ENCODE assay signal across 21 cellular contexts in genomic region chr17:31452101-31452500, GRCh38.
DNase-seq lines count a peak whose midpoint lies in the region; ATAC-seq and TF ChIP-seq lines count a peak whose summit lies in the region.
"Had no signal": no experiment of that assay in that cellular context is flagged by ENCODE, and none has a peak within 500 bp of the region (broad histone marks: within the 10 kb centered on the region; RNA-seq: fewer than 3 reads in every experiment).

No MANE protein-coding gene starts in this region.

- H3F3A ChIP-seq in GM23338 (replicated peaks; ENCODE audit: low read depth), result no peaks in the 10 kb centered on the region

- H3K4me3 Mint-ChIP-seq in GM23338 (no peak overlapping the region), neural crest cell (no peak overlapping the region)
- H3K4me3 Mint-ChIP-seq: activated CD4-positive, alpha-beta T cell treated with anti-CD3 and anti-CD28 coated beads, Interleukin-2, amount 10 ng/mL, durations not matched to agents 7 days and 5 days; activated naive CD8-positive, alpha-beta T cell treated with anti-CD3 and anti-CD28 coated beads, Interleukin-2, amount 50 U/mL, for 24 hours; T-helper 1 cell treated with Interleukin-12 subunit alpha and Interleukin-12 subunit beta and Interleukin-4 antibody, amounts not matched to agents 30 μg/mL and 1 μg/mL, for 36 hours had no signal

- H3K27me3 ChIP-seq in GM23338 (ENCODE audit: insufficient read depth) (no peaks in the 10 kb centered on the region), lower lobe of right lung (ENCODE audit: low read depth) (no peaks in the 10 kb centered on the region)
- H3K27me3 ChIP-seq: testis had no signal

- no peaks in the 10 kb centered on the region for H3K79me2 ChIP-seq in GM23338 (replicated peaks; ENCODE audit: insufficient read depth)

- no peak for TF ChIP-seq CTCF in GM23338 (conservative IDR thresholded peaks at IDR 0.05; ENCODE audit: low read depth in 2 of 2)
- no peak for TF ChIP-seq CTCF in neural crest cell (conservative IDR thresholded peaks at IDR 0.05)
- TF ChIP-seq CTCF in lower lobe of right lung (IDR thresholded peaks at IDR 0.05), result no peak

- H3K36me3 ChIP-seq in GM23338 (ENCODE audit: insufficient read depth) (no peaks in the 10 kb centered on the region), lower lobe of right lung (no peaks in the 10 kb centered on the region)
- H3K36me3 ChIP-seq: prostate gland had no signal

- H3K9me3 ChIP-seq in lower lobe of right lung, result no peaks in the 10 kb centered on the region
- H3K9me3 ChIP-seq: prostate gland, testis had no signal

- no peaks in the 10 kb centered on the region for H4K20me1 ChIP-seq in GM23338 (replicated peaks; ENCODE audit: insufficient read depth)

- H3K36me3 Mint-ChIP-seq in GM23338 (ENCODE audit: low read depth) (no peaks in the 10 kb centered on the region), neural crest cell (ENCODE audit: low read depth) (no peaks in the 10 kb centered on the region)

- no peak overlapping the region for H3K27ac ChIP-seq in GM23338 (ENCODE audit: low read depth)
- H3K27ac ChIP-seq in angular gyrus (ENCODE audit: low read depth, low read length), result peak overlapping the region; percentile 3
- H3K27ac ChIP-seq in lower lobe of right lung, result no peak overlapping the region
- no peak overlapping the region for H3K27ac ChIP-seq in substantia nigra (ENCODE audit: low read depth, low read length, poor library complexity, severe bottlenecking)
- H3K27ac ChIP-seq: HL-60, prostate gland, testis had no signal

- no peaks in the 10 kb centered on the region for H3K9me2 ChIP-seq in GM23338 (ENCODE audit: insufficient read depth)

- H3K4me1 Mint-ChIP-seq in GM23338 (peaks cover 22% of the 10 kb centered on the region), neural crest cell (no peaks in the 10 kb centered on the region)
- H3K4me1 Mint-ChIP-seq: activated CD4-positive, alpha-beta T cell treated with anti-CD3 and anti-CD28 coated beads, Interleukin-2, amount 10 ng/mL, durations not matched to agents 7 days and 5 days had no signal

- H3K27ac Mint-ChIP-seq in GM23338 (peak overlapping the region; percentile 57; the same call in 1 of the 2 replicates), neural crest cell (ENCODE audit: unreplicated experiment) (peak overlapping the region; percentile 57)
- H3K27ac Mint-ChIP-seq: activated CD4-positive, alpha-beta T cell treated with anti-CD3 and anti-CD28 coated beads, Interleukin-2, amount 10 ng/mL, durations not matched to agents 7 days and 5 days; activated naive CD8-positive, alpha-beta T cell treated with anti-CD3 and anti-CD28 coated beads, Interleukin-2, amount 50 U/mL, for 24 hours; T-helper 1 cell treated with Interleukin-12 subunit alpha and Interleukin-12 subunit beta and Interleukin-4 antibody, amounts not matched to agents 30 μg/mL and 1 μg/mL, for 36 hours had no signal

- ATAC-seq in GM23338, result no peak
- no peak for ATAC-seq in lower lobe of right lung
- no peak for ATAC-seq in HG03565 (IDR thresholded peaks at IDR 0.05; ENCODE audit: unreplicated experiment)
- ATAC-seq: activated naive CD8-positive, alpha-beta T cell treated with anti-CD3 and anti-CD28 coated beads, Interleukin-2, amount 50 U/mL, for 24 hours; Panc1 had no signal

- DNase-seq in AG20443 (ENCODE audit: low spot score), result peak; percentile 52
- DNase-seq in GM23338 (ENCODE audit: low spot score), result no peak
- no peak for DNase-seq in neural crest cell (ENCODE audit: low read depth, low spot score)
- no peak for DNase-seq in lower lobe of right lung
- no peak for DNase-seq in substantia nigra (lab: John Stamatoyannopoulos, UW)
- no peak for DNase-seq in activated effector memory CD4-positive, alpha-beta T cell treated with Interleukin-2 at 50 U/mL for 16 hours
- DNase-seq: activated CD4-positive, alpha-beta T cell treated with anti-CD3 and anti-CD28 coated beads, Interleukin-2, amount 10 ng/mL, durations not matched to agents 7 days and 5 days; activated naive CD8-positive, alpha-beta T cell treated with anti-CD3 and anti-CD28 coated beads, Interleukin-2, amount 50 U/mL, for 24 hours; midbrain; NCI-H1105; NCI-H2081; NCI-H446; stimulated activated CD4-positive, alpha-beta T cell treated with anti-CD3 and anti-CD28 coated beads, Interleukin-1b, Interleukin-23, amount 100 ng/mL, for 48 hours; testis had no signal

- H3K9me3 Mint-ChIP-seq in GM23338 (no peaks in the 10 kb centered on the region), neural crest cell (no peaks in the 10 kb centered on the region)
- H3K9me3 Mint-ChIP-seq: activated CD4-positive, alpha-beta T cell treated with anti-CD3 and anti-CD28 coated beads, Interleukin-2, amount 10 ng/mL, durations not matched to agents 7 days and 5 days; activated naive CD8-positive, alpha-beta T cell treated with anti-CD3 and anti-CD28 coated beads, Interleukin-2, amount 50 U/mL, for 24 hours; IgD-negative memory B cell; T-helper 1 cell treated with Interleukin-12 subunit alpha and Interleukin-12 subunit beta and Interleukin-4 antibody, amounts not matched to agents 30 μg/mL and 1 μg/mL, for 36 hours had no signal

- no peak overlapping the region for H2AFZ ChIP-seq in GM23338

- H3K4me1 ChIP-seq in GM23338 (ENCODE audit: insufficient read depth) (peaks cover 4% of the 10 kb centered on the region; the same call in 1 of the 2 replicates), lower lobe of right lung (peaks cover 10% of the 10 kb centered on the region)
- H3K4me1 ChIP-seq: prostate gland, testis had no signal

- H3K4me2 ChIP-seq in GM23338, result no peak overlapping the region

- H3K4me3 ChIP-seq in GM23338 (no peak overlapping the region), lower lobe of right lung (no peak overlapping the region)
- H3K4me3 ChIP-seq: prostate gland, testis had no signal

- H3K27me3 Mint-ChIP-seq in GM23338 (ENCODE audit: insufficient read depth, low read depth, poor library complexity) (peaks cover 15% of the 10 kb centered on the region), neural crest cell (ENCODE audit: low read depth) (no peaks in the 10 kb centered on the region)
- H3K27me3 Mint-ChIP-seq: activated CD4-positive, alpha-beta T cell treated with anti-CD3 and anti-CD28 coated beads, Interleukin-2, amount 10 ng/mL, durations not matched to agents 7 days and 5 days; IgD-negative memory B cell had no signal

- intact Hi-C loops in lower lobe of right lung (cut with DNase I), result no loop called here

TF ChIP-seq in GM23338, 12 proteins besides CTCF, POLR2A, EP300 and RAD21:
- no peak for TF ChIP-seq STAT1 (IDR thresholded peaks at IDR 0.05; ENCODE audit: unreplicated experiment)
- no peak for TF ChIP-seq ZNF331 (CRISPR knock-in tag; IDR thresholded peaks at IDR 0.05; ENCODE audit: low read depth)
- TF ChIP-seq ETS1 (IDR thresholded peaks at IDR 0.05), result no peak
- TF ChIP-seq CREB1 (CRISPR knock-in tag; IDR thresholded peaks at IDR 0.05; ENCODE audit: low read depth), result no peak
TF ChIP-seq in GM23338: peak in this region for 0.
